12 cellular contexts compared by ENCODE assay signal in genomic region chr4:186904104-186904503, GRCh38.
DNase-seq lines count a peak whose midpoint lies in the region; ATAC-seq and TF ChIP-seq lines count a peak whose summit lies in the region.
"Had no signal": no experiment of that assay in that cellular context is flagged by ENCODE, and none has a peak within 500 bp of the region (broad histone marks: within the 10 kb centered on the region; RNA-seq: fewer than 3 reads in every experiment).

No MANE protein-coding gene starts in this region.

- in situ Hi-C loops in gastrocnemius medialis (cut with MboI; ENCODE audit: low sequenced_read_pairs in 4 of 4): no loop called here

- H3K9me3 ChIP-seq in gastrocnemius medialis: no peaks in the 10 kb centered on the region
- H3K9me3 ChIP-seq: lower lobe of right lung, Peyer's patch had no signal

- H3K4me3 ChIP-seq in gastrocnemius medialis: no peak overlapping the region
- H3K4me3 ChIP-seq: lower lobe of right lung, Peyer's patch had no signal

- TF ChIP-seq CTCF in RWPE1 (conservative IDR thresholded peaks at IDR 0.05; ENCODE audit: low read depth) (no peak), gastrocnemius medialis (IDR thresholded peaks at IDR 0.05 in 4 of 5, conservative IDR thresholded peaks at IDR 0.05 in 1 of 5) (no peak), GM10248 (IDR thresholded peaks at IDR 0.05; ENCODE audit: control extremely low read depth, extremely low read depth, low read depth, missing control alignments) (no peak)

- POLR2A ChIA-PET in RWPE1 (lab: Yijun Ruan, JAX; ENCODE audit: low non-redundant PET) (no interaction called here), GM10248 (lab: Yijun Ruan, JAX) (no interaction called here)

- peaks cover 0 to 5% of the 10 kb centered on the region in 2 donors for H3K4me1 ChIP-seq in gastrocnemius medialis

- no peaks in the 10 kb centered on the region for H3K36me3 ChIP-seq in gastrocnemius medialis
- H3K36me3 ChIP-seq: lower lobe of right lung, Peyer's patch had no signal

- no peak overlapping the region for H3K27ac ChIP-seq in RWPE1
- peak overlapping the region in 1 of 4 donors; percentile 2 for H3K27ac ChIP-seq in gastrocnemius medialis
- H3K27ac ChIP-seq: lower lobe of right lung, Peyer's patch had no signal

- H3K27me3 ChIP-seq in gastrocnemius medialis: no peaks in the 10 kb centered on the region
- H3K27me3 ChIP-seq: Peyer's patch had no signal

- ATAC-seq in GM19463 (IDR thresholded peaks at IDR 0.05; ENCODE audit: unreplicated experiment) (peak; percentile 48), gastrocnemius medialis (peak; percentile 58 to 81), GM18873 (IDR thresholded peaks at IDR 0.05; ENCODE audit: low FRiP score, unreplicated experiment) (no peak), HG02588 (IDR thresholded peaks at IDR 0.05; ENCODE audit: unreplicated experiment) (no peak)
- ATAC-seq: lower lobe of right lung had no signal

- peak; percentile 77 for DNase-seq in RWPE1 (ENCODE audit: low spot score)
- DNase-seq in fibroblast of peridontal ligament (ENCODE audit: extremely low read depth): peak; percentile 95
- DNase-seq in gastrocnemius medialis: no peak
- no peak for DNase-seq in GM10248 (ENCODE audit: extremely low spot score)
- no peak for DNase-seq in activated T-cell treated with anti-CD3 and anti-CD28 coated beads for 4 hours
- DNase-seq: activated gamma-delta T cell treated with Interleukin-2 at 50 U/mL for 16 hours, lower lobe of right lung, NCI-H1436, Peyer's patch had no signal

- intact Hi-C loops in gastrocnemius medialis (cut with DNase I; ENCODE audit: low total_unique reads): loop anchor here (10.0 kb wide), 1 partner anchor 59 kb away; no protein-coding TSS in a partner anchor

- CTCF ChIA-PET in RWPE1 (lab: Yijun Ruan, JAX) (no interaction called here), GM10248 (lab: Yijun Ruan, JAX) (no interaction called here)

- no peak for TF ChIP-seq POLR2A in gastrocnemius medialis (IDR thresholded peaks at IDR 0.05)

Comparison
In these comparisons a context has a peak if more than half of its experiments do, and no peak if none do; other contexts are left out.
1. ATAC-seq: peak in GM19463 (single experiment) and gastrocnemius medialis (2 of 2); none in GM18873 (single experiment) and HG02588 (single experiment).
2. DNase-seq: peak in RWPE1 (single experiment) and fibroblast of peridontal ligament (single experiment); none in gastrocnemius medialis (0 of 2), GM10248 (single experiment) and activated T-cell treated with anti-CD3 and anti-CD28 coated beads for 4 hours (single experiment).